Comparison of ENCODE assay signal across 8 cellular contexts in the genomic region with DNA sequence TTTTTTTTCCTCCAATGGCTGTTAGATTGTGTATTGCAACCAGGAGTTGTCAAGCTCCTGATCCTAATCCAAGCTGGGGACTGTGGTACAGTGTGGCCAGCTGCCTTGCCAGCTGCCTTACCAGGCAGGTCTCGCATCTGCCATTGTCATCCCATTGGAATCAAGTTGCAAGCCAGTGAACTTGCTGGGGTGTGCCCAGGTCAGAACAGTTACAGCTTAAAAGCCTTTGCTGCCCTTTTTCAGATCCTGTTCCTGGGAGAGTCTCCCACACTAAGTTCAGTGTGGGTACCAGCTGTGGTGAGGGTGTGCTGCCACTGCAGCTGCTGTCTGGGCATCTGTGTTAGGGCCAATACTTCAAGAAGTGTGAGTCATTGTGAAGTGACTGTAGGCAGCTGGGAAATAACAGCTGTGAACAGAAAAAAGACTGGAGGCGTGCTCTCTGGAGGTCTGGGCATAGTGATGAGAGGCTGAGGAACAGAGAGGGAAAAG.
A peak's percentile ranks its signal among the peaks of the same experiment; 100 is the strongest.
DNase-seq lines count a peak whose midpoint lies in the region; ATAC-seq and TF ChIP-seq lines count a peak whose summit lies in the region.

No MANE protein-coding gene starts in this region.

- intact Hi-C loops in right cardiac atrium (cut with DNase I), result no loop called here

- H3K27me3 ChIP-seq in right cardiac atrium (ENCODE audit: control insufficient read depth, insufficient read depth), result no peaks in the 10 kb centered on the region
- H3K27me3 ChIP-seq in tibial nerve, result no peaks in the 10 kb centered on the region

- H3K9me3 ChIP-seq in right cardiac atrium (ENCODE audit: control insufficient read depth, low read length) (no peaks in the 10 kb centered on the region), tibial nerve (no peaks in the 10 kb centered on the region)

- H3K4me3 ChIP-seq in right cardiac atrium (ENCODE audit: low read length) (no peak overlapping the region), tibial nerve (no peak overlapping the region)

- H3K9me3 Mint-ChIP-seq in stimulated activated naive CD8-positive, alpha-beta T cell treated with anti-CD3 and anti-CD28 coated beads, Interleukin-15, amount 100 ng/mL, for 72 hours, result no peaks in the 10 kb centered on the region

- 69% methylated on average over 2 of the region's 2 CpGs for WGBS in right cardiac atrium
- WGBS in tibial nerve, 2 donors, result 53 to 60% methylated on average over 2 of the region's 2 CpGs

- H3K4me1 ChIP-seq in right cardiac atrium (ENCODE audit: control insufficient read depth, insufficient read depth, low read length) (peaks cover 26% of the 10 kb centered on the region), tibial nerve (peaks cover 0 to 51% (median 19%) of the 10 kb centered on the region in 4 donors)

- peaks cover 38% of the 10 kb centered on the region for H3K4me1 Mint-ChIP-seq in stimulated activated naive CD8-positive, alpha-beta T cell treated with anti-CD3 and anti-CD28 coated beads, Interleukin-15, amount 100 ng/mL, for 72 hours

- no peaks in the 10 kb centered on the region for H3K27me3 Mint-ChIP-seq in stimulated activated naive CD8-positive, alpha-beta T cell treated with anti-CD3 and anti-CD28 coated beads, Interleukin-15, amount 100 ng/mL, for 72 hours

- no peak for TF ChIP-seq POLR2A in tibial nerve (IDR thresholded peaks at IDR 0.05)

- DNase-seq in DMS53 treated with DMSO at 0.1 percent for 48 hours (lab: John Stamatoyannopoulos, UW; ENCODE audit: unreplicated experiment) (peak; percentile 89), T1000 (lab: John Stamatoyannopoulos, UW) (peak; percentile 9), right cardiac atrium (peak in 1 of 3 donors; percentile 38), NCI-H2227 treated with DMSO at 0.1 percent for 48 hours (lab: John Stamatoyannopoulos, UW) (no peak), tibial nerve (ENCODE audit: low spot score in 2 of 2) (no peak)
- DNase-seq in stimulated activated naive CD8-positive, alpha-beta T cell treated with anti-CD3 and anti-CD28 coated beads, Interleukin-15, amount 100 ng/mL, for 72 hours, result peak in 1 of 2 donors; percentile 20

- peak in 1 of 2 donors; percentile 45 for TF ChIP-seq EP300 in tibial nerve (IDR thresholded peaks at IDR 0.05)

- ATAC-seq in HG02759 (IDR thresholded peaks at IDR 0.05; ENCODE audit: unreplicated experiment), result peak; percentile 86
- ATAC-seq in right cardiac atrium, result peak; percentile 79 to 81
- ATAC-seq in stimulated activated naive CD8-positive, alpha-beta T cell treated with anti-CD3 and anti-CD28 coated beads, Interleukin-15, amount 100 ng/mL, for 72 hours, result peak; percentile 73
- no peak for ATAC-seq in HG03571 (IDR thresholded peaks at IDR 0.05; ENCODE audit: unreplicated experiment)

- no peak for TF ChIP-seq CTCF in tibial nerve (IDR thresholded peaks at IDR 0.05)

- no peaks in the 10 kb centered on the region for H3K36me3 ChIP-seq in tibial nerve

- no peak overlapping the region for H3K27ac ChIP-seq in right cardiac atrium (ENCODE audit: low read length)
- H3K27ac ChIP-seq in tibial nerve, result peak overlapping the region in 1 of 4 donors; percentile 47

- no peak overlapping the region for H3K4me3 Mint-ChIP-seq in stimulated activated naive CD8-positive, alpha-beta T cell treated with anti-CD3 and anti-CD28 coated beads, Interleukin-15, amount 100 ng/mL, for 72 hours

- H3K27ac Mint-ChIP-seq in stimulated activated naive CD8-positive, alpha-beta T cell treated with anti-CD3 and anti-CD28 coated beads, Interleukin-15, amount 100 ng/mL, for 72 hours, result peak overlapping the region in 1 of 2 donors; percentile 2

Comparison
In these comparisons a context has a peak if more than half of its experiments do, and no peak if none do; other contexts are left out.
1. DNase-seq: peak in DMS53 treated with DMSO at 0.1 percent for 48 hours (single experiment) and T1000 (single experiment); none in NCI-H2227 treated with DMSO at 0.1 percent for 48 hours (single experiment) and tibial nerve (0 of 2).